Comparison of ENCODE assay signal across 26 cellular contexts in genomic region chr4:177769155-177769554, GRCh38.
"Had no signal": no experiment of that assay in that cellular context is flagged by ENCODE, and none has a peak within 500 bp of the region (broad histone marks: within the 10 kb centered on the region; RNA-seq: fewer than 3 reads in every experiment).

No MANE protein-coding gene starts in this region.

- H3K36me3 Mint-ChIP-seq: immature natural killer cell; mesothelial cell of epicardium; naive B cell; naive thymus-derived CD8-positive, alpha-beta T cell had no signal

- H3K27ac Mint-ChIP-seq: immature natural killer cell; mesothelial cell of epicardium; naive B cell; naive thymus-derived CD8-positive, alpha-beta T cell had no signal

- H3K4me1 Mint-ChIP-seq: immature natural killer cell; mesothelial cell of epicardium; naive B cell; naive thymus-derived CD8-positive, alpha-beta T cell had no signal

- ATAC-seq: esophagus mucosa; gastroesophageal sphincter; heart left ventricle; left colon; left lobe of liver; lower lobe of right lung; mucosa of descending colon; naive thymus-derived CD8-positive, alpha-beta T cell had no signal

- DNase-seq: dermis blood vessel endothelial cell; dorsolateral prefrontal cortex; effector CD4-positive, alpha-beta T cell; effector memory CD4-positive, alpha-beta T cell; erythroblast; esophagus squamous epithelium; foreskin fibroblast; heart left ventricle; hypothalamus; immature natural killer cell; islet precursor cell; kidney; kidney glomerular epithelial cell; left colon; left ventricle myocardium inferior; lower lobe of right lung; mesenchymal stem cell; mucosa of descending colon; naive B cell; naive thymus-derived CD8-positive, alpha-beta T cell had no signal

- H3K4me3 ChIP-seq: coronary artery, dorsolateral prefrontal cortex, esophagus squamous epithelium, gastroesophageal sphincter, heart left ventricle, hepatocyte, left ventricle myocardium inferior, lower lobe of right lung, mucosa of descending colon had no signal

- H3K9me3 Mint-ChIP-seq: mesothelial cell of epicardium had no signal

- H3K4me3 Mint-ChIP-seq: immature natural killer cell; mesothelial cell of epicardium; naive B cell; naive thymus-derived CD8-positive, alpha-beta T cell had no signal
